8 cellular contexts compared by ENCODE assay signal in the genomic region with DNA sequence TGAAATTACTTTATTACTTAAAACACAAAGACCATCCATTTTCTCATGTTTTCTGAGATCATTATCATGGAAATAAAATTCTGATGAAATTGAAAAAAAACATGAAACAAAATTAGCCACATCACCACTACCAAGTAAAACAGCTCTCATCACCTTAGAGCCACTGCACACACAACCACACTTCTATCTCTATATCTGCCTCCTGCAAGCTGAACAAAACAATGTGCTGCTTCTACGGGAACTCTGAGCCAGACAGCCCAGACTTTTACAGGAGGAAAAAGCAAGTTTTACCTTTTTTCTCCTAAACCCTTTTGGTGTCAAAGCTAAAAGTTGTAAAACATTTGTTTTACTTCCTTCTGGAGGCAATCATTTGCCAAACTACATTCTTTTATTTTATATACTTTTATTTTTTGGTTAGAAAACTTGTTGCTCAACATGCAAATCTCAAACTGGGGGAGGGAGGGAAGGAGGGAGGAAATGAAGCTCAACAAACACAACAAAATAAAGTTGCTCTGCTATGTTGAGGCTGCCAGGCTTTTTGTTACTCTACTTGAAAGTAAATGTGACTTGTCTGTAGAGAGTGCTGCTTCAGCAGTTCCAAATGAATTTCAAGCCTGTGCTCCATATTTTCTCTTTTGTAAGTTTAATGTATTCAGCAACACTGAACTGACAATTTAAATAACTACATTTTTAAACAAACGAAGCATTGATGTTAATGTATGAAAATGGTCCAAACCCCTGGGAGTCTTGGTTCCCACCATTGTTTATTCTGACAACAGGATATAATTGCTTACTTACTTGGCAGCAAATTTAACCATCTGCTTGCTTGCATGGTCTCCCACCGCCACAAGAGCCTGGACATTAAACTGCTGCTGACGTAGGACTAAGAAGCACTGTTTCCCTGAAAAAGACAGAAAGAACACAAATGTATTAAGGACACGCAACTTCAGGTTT. TPM values are rescaled to one million over a fixed set of nuclear protein-coding genes. Genes with fewer than 3 reads are reported as not detected.
DNase-seq lines count a peak whose midpoint lies in the region; ATAC-seq lines count a peak whose summit lies in the region.

No MANE protein-coding gene starts in this region.

- peak overlapping the region; percentile 94 for H3K27ac Mint-ChIP-seq in activated CD4-positive, alpha-beta T cell treated with anti-CD3 and anti-CD28 coated beads, Interleukin-2, amount 10 ng/mL, durations not matched to agents 24 days and 14 days

- no peaks in the 10 kb centered on the region for H3K27me3 Mint-ChIP-seq in activated CD4-positive, alpha-beta T cell treated with anti-CD3 and anti-CD28 coated beads, Interleukin-2, amount 10 ng/mL, durations not matched to agents 24 days and 14 days

- H3K4me1 Mint-ChIP-seq in activated CD4-positive, alpha-beta T cell treated with anti-CD3 and anti-CD28 coated beads, Interleukin-2, amount 10 ng/mL, durations not matched to agents 24 days and 14 days, result peaks cover 56% of the 10 kb centered on the region

- intact Hi-C loops in activated CD4-positive, alpha-beta T cell treated with anti-CD3 and anti-CD28 coated beads, Interleukin-2, amount 10 ng/mL, durations not matched to agents 24 days and 14 days (cut with micrococcal nuclease), result loop anchor here (2.0 kb wide), 2 partner anchors 156 to 172 kb away; no protein-coding TSS in a partner anchor

- no peaks in the 10 kb centered on the region for H3K9me3 Mint-ChIP-seq in activated CD4-positive, alpha-beta T cell treated with anti-CD3 and anti-CD28 coated beads, Interleukin-2, amount 10 ng/mL, durations not matched to agents 24 days and 14 days

- ATAC-seq in HG03025 (IDR thresholded peaks at IDR 0.05; ENCODE audit: low FRiP score, unreplicated experiment), result no peak
- no peak for ATAC-seq in GM19463 (IDR thresholded peaks at IDR 0.05; ENCODE audit: unreplicated experiment)
- no peak for ATAC-seq in HG03469 (IDR thresholded peaks at IDR 0.05; ENCODE audit: unreplicated experiment)
- no peak for ATAC-seq in HG02571 (IDR thresholded peaks at IDR 0.05; ENCODE audit: unreplicated experiment)

- peak; percentile 19 for DNase-seq in stimulated activated CD4-positive, alpha-beta T cell treated with anti-CD3 and anti-CD28 coated beads, Interleukin-4, amount 100 ng/mL, for 24 hours
- no peak for DNase-seq in stimulated activated CD4-positive, alpha-beta T cell treated with anti-CD3 and anti-CD28 coated beads, Interleukin-2, amount 100 ng/mL, for 24 hours
- peak; percentile 83 for DNase-seq in activated CD4-positive, alpha-beta T cell treated with anti-CD3 and anti-CD28 coated beads, Interleukin-2, amount 10 ng/mL, durations not matched to agents 24 days and 14 days
- DNase-seq in iPS-NIHi7 (ENCODE audit: extremely low spot score), result peak; percentile 18

- H3K36me3 Mint-ChIP-seq in activated CD4-positive, alpha-beta T cell treated with anti-CD3 and anti-CD28 coated beads, Interleukin-2, amount 10 ng/mL, durations not matched to agents 24 days and 14 days (ENCODE audit: low read depth), result peaks cover 48% of the 10 kb centered on the region

- peak overlapping the region; percentile 58 for H3K4me3 Mint-ChIP-seq in activated CD4-positive, alpha-beta T cell treated with anti-CD3 and anti-CD28 coated beads, Interleukin-2, amount 10 ng/mL, durations not matched to agents 24 days and 14 days

RNA-seq across cellular contexts. Expression of a gene that starts 24.6 kb away (rescaled TPM):
- 153 and 160 TPM in 2 replicates for total RNA-seq in activated CD4-positive, alpha-beta T cell treated with anti-CD3 and anti-CD28 coated beads, Interleukin-2, amount 10 ng/mL, durations not matched to agents 24 days and 14 days

Comparison
In these comparisons a context has a peak if more than half of its experiments do, and no peak if none do; other contexts are left out.
1. DNase-seq: peak in stimulated activated CD4-positive, alpha-beta T cell treated with anti-CD3 and anti-CD28 coated beads, Interleukin-4, amount 100 ng/mL, for 24 hours (single experiment), activated CD4-positive, alpha-beta T cell treated with anti-CD3 and anti-CD28 coated beads, Interleukin-2, amount 10 ng/mL, durations not matched to agents 24 days and 14 days (single experiment) and iPS-NIHi7 (single experiment); none in stimulated activated CD4-positive, alpha-beta T cell treated with anti-CD3 and anti-CD28 coated beads, Interleukin-2, amount 100 ng/mL, for 24 hours (0 of 2).